ENCODE assay signal across 8 cellular contexts in the genomic region with DNA sequence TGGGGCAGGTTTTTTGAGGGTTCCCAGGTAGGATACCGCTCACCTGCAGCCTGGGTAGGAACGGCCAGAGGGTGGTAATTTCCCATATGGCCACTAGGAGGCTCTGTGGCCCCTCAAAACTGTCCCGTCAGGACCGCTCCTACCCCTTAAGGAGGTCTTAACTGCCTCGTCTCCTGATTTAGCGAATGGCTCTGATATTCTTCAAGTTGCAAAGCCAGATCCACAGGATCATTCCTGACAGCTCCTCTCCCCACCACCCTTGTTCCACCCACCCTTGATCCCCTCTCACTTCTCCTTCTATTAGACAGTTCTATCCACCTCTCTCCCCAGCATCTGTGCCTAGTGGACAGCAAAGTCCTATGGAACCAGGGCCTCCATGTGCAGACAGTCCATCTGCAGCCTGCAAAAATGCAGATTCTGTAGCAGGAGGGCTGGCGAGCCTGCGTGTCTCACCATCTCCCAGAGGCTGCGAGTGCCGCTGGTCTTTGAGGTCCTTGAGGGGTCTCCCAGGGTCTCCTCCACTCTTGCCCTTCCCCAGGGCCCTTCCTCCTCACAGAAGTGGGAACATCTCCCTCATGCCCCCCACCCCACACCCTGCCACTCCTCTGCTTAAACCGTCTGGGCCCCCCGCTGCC. TPM values are rescaled to one million over a fixed set of nuclear protein-coding genes. Genes with fewer than 3 reads are reported as not detected.
DNase-seq lines count a peak whose midpoint lies in the region; ATAC-seq and TF ChIP-seq lines count a peak whose summit lies in the region.

No MANE protein-coding gene starts in this region.

- H3K27me3 ChIP-seq in BE2C (no peaks in the 10 kb centered on the region), hepatocyte (no peaks in the 10 kb centered on the region), gastrocnemius medialis (no peaks in the 10 kb centered on the region)

- H3K4me3 ChIP-seq in BE2C (ENCODE audit: low read depth, low read length) (no peak overlapping the region), astrocyte of the spinal cord (ENCODE audit: low read depth, low read length) (no peak overlapping the region), hepatocyte (no peak overlapping the region), gastrocnemius medialis (no peak overlapping the region)

- no peaks in the 10 kb centered on the region for H3K9me3 ChIP-seq in BE2C
- no peaks in the 10 kb centered on the region for H3K9me3 ChIP-seq in hepatocyte (ENCODE audit: low read depth)
- H3K9me3 ChIP-seq in gastrocnemius medialis, result no peaks in the 10 kb centered on the region

- H3K36me3 ChIP-seq in BE2C (peaks cover 13% of the 10 kb centered on the region), hepatocyte (replicated peaks; ENCODE audit: insufficient read depth, low read depth) (no peaks in the 10 kb centered on the region), gastrocnemius medialis (peaks cover 0 to 9% of the 10 kb centered on the region in 2 donors)

- no peak overlapping the region for H2AFZ ChIP-seq in hepatocyte

- H3K27ac ChIP-seq in hepatocyte, result no peak overlapping the region
- H3K27ac ChIP-seq in gastrocnemius medialis, result no peak overlapping the region

- 44% methylated on average over 12 of the region's 12 CpGs for WGBS in hepatocyte (ENCODE audit: low lambda C conversion rate, missing lambda C conversion rate)

- no peaks in the 10 kb centered on the region for H4K20me1 ChIP-seq in hepatocyte (ENCODE audit: insufficient read depth, poor library complexity, severe bottlenecking)

- ATAC-seq in GM18909 (IDR thresholded peaks at IDR 0.05; ENCODE audit: poor library complexity, unreplicated experiment) (peak; percentile 73), gastrocnemius medialis (peak; percentile 59 to 82), HG03439 (IDR thresholded peaks at IDR 0.05; ENCODE audit: unreplicated experiment) (no peak)

- intact Hi-C loops in gastrocnemius medialis (cut with DNase I; ENCODE audit: low total_unique reads), result loop anchor here (2.0 to 10.0 kb wide), 3 partner anchors 432 to 550 kb away; no protein-coding TSS in a partner anchor

- no peak for TF ChIP-seq POLR2A in gastrocnemius medialis (IDR thresholded peaks at IDR 0.05)

- no peak overlapping the region for H3K4me2 ChIP-seq in hepatocyte

- H3K4me1 ChIP-seq in BE2C (peaks cover 7% of the 10 kb centered on the region), hepatocyte (ENCODE audit: insufficient read depth) (peaks cover 3% of the 10 kb centered on the region), gastrocnemius medialis (no peaks in the 10 kb centered on the region)

- H3K79me2 ChIP-seq in hepatocyte, result no peaks in the 10 kb centered on the region

- H3K9me2 ChIP-seq in hepatocyte (replicated peaks; ENCODE audit: insufficient read depth), result no peaks in the 10 kb centered on the region

- DNase-seq in BE2C (peak; percentile 60), KBM-7 (peak; percentile 52), T follicular helper cell (ENCODE audit: low read depth) (peak; percentile 26), astrocyte of the spinal cord (ENCODE audit: low read depth, low spot score) (peak; percentile 57), hepatocyte (ENCODE audit: low spot score) (peak; percentile 76), gastrocnemius medialis (no peak)

- TF ChIP-seq CTCF in BE2C (IDR thresholded peaks at IDR 0.05; ENCODE audit: low read depth, low read length) (peak; percentile 96), astrocyte of the spinal cord (IDR thresholded peaks at IDR 0.05; ENCODE audit: low read depth, low read length) (peak; percentile 83), hepatocyte (IDR thresholded peaks at IDR 0.05; ENCODE audit: poor library complexity) (peak; percentile 87), gastrocnemius medialis (IDR thresholded peaks at IDR 0.05 in 4 of 5, conservative IDR thresholded peaks at IDR 0.05 in 1 of 5) (peak; percentile 88 to 94 (median 91))

- in situ Hi-C loops in KBM-7 (cut with MboI; ENCODE audit: low pct_unique_long_range_greater_than_20kb, low sequenced_read_pairs), result no loop called here
- in situ Hi-C loops in astrocyte of the spinal cord (cut with HindIII; ENCODE audit: low sequenced_read_pairs), result no loop called here
- in situ Hi-C loops in gastrocnemius medialis (cut with MboI; ENCODE audit: low sequenced_read_pairs in 4 of 4), result loop anchor here in 3 of 4 donors (5.0 to 10.0 kb wide), 4 partner anchors 100 to 530 kb away; no protein-coding TSS in a partner anchor

RNA-seq across cellular contexts. Expression of gene ZBP1, which starts 34.3 kb away (rescaled TPM):
- not detected for polyA plus RNA-seq in BE2C (2012; ENCODE audit: insufficient read depth, insufficient read length, low read depth)
- total RNA-seq in hepatocyte, result not detected in 2 replicates
- polyA plus RNA-seq in hepatocyte, result not detected in 2 replicates
- not detected for total RNA-seq in gastrocnemius medialis

RNA-seq across cellular contexts. Expression of gene PMEPA1, which starts 55.3 kb away (rescaled TPM):
- polyA plus RNA-seq in BE2C (2012; ENCODE audit: insufficient read depth, insufficient read length, low read depth), result 6.3 TPM
- total RNA-seq in hepatocyte (6.8 and 9.2 TPM in 2 replicates), gastrocnemius medialis (1 to 10 TPM; 1.5 to 8.1 (median 5.8) TPM)
- polyA plus RNA-seq in hepatocyte, result 34.1 and 40.3 TPM in 2 replicates

Comparison
In these comparisons a context has a peak if more than half of its experiments do, and no peak if none do; other contexts are left out.
1. DNase-seq: peak in BE2C (single experiment), KBM-7 (single experiment), T follicular helper cell (single experiment), astrocyte of the spinal cord (single experiment) and hepatocyte (single experiment); none in gastrocnemius medialis (0 of 2).
2. in situ Hi-C loops: an anchor here in gastrocnemius medialis (5.0 to 10.0 kb wide); none called in KBM-7 and astrocyte of the spinal cord.
3. Peak in every context shown above with its lines, with median percentiles within 50 percentile points of each other: CTCF ChIP-seq.